21 cellular contexts compared by ENCODE assay signal in the genomic region with DNA sequence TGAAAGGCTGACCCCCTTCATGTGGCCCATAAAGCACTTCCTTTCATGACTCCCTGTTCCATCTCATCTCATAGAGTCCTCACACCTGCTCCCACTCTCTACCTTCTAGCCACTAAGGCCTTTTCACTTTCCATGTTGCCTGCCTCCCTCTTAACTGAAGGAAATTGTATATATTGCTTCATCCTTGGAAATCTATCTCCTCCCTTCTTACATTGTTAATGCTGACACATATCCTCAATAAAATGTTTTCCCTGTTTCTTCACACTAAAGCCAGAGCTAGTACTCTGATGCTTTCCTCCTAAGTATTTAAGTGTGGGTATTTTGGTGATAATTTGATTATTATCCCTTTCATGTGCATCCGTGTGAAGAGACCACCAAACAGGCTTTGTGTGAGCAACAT.
A peak's percentile ranks its signal among the peaks of the same experiment; 100 is the strongest.
DNase-seq lines count a peak whose midpoint lies in the region; FAIRE-seq lines count a peak whose summit lies in the region.
"Had no signal": no experiment of that assay in that cellular context is flagged by ENCODE, and none has a peak within 500 bp of the region (broad histone marks: within the 10 kb centered on the region; RNA-seq: fewer than 3 reads in every experiment).

No MANE protein-coding gene starts in this region.

- H3K4me3 ChIP-seq in adipocyte (ENCODE audit: low read length) = no peak overlapping the region
- H3K4me3 ChIP-seq: A549 had no signal

- no peaks in the 10 kb centered on the region for H3K9me3 ChIP-seq in adipocyte (ENCODE audit: control insufficient read depth, low read length)
- H3K9me3 ChIP-seq: A549, BE2C had no signal

- H3K9ac ChIP-seq in adipocyte (ENCODE audit: low read length) = no peak overlapping the region
- H3K9ac ChIP-seq: KMS-11 had no signal

- H3K4me1 ChIP-seq in adipocyte (ENCODE audit: control insufficient read depth, insufficient read depth, low read length) = no peaks in the 10 kb centered on the region
- H3K4me1 ChIP-seq: A549, BE2C had no signal

- no peaks in the 10 kb centered on the region for H3K36me3 ChIP-seq in adipocyte (ENCODE audit: control insufficient read depth, insufficient read depth, low read length, severe bottlenecking)
- H3K36me3 ChIP-seq: BE2C had no signal

- FAIRE-seq in urothelium cell line (lab: Jason Lieb, UNC) = no peak
- FAIRE-seq: A549, H1 had no signal

- H3K27me3 ChIP-seq in adipocyte (replicated peaks; ENCODE audit: control insufficient read depth, insufficient read depth, low read length) = no peaks in the 10 kb centered on the region
- H3K27me3 ChIP-seq: BE2C had no signal

- DNase-seq in GM04503 (ENCODE audit: low read depth) (peak; percentile 5), adipocyte (ENCODE audit: low read depth) (peak; percentile 11), fibroblast of peridontal ligament (ENCODE audit: extremely low read depth) (peak; percentile 16), SHP77 (lab: John Stamatoyannopoulos, UW) (no peak), NCI-H510A (lab: John Stamatoyannopoulos, UW) (no peak), urothelium cell line (ENCODE audit: low spot score) (no peak)
- DNase-seq in effector CD8-positive, alpha-beta T cell (lab: John Stamatoyannopoulos, UW) = no peak
- DNase-seq: BE2C; CD8-positive, alpha-beta memory T cell; DMS79 treated with DMSO at 0.1 percent for 48 hours; MM.1S; NCI-H1417; NCI-H1694; NCI-H2029 treated with DMSO at 0.1 percent for 48 hours; NCI-H446 treated with DMSO at 0.1 percent for 48 hours; NCI-H526 treated with DMSO at 0.1 percent for 48 hours; RPMI8226; SHP77 treated with DMSO at 0.1 percent for 48 hours had no signal

Comparison
In these comparisons a context has a peak if more than half of its experiments do, and no peak if none do; other contexts are left out.
1. DNase-seq: peak in GM04503 (single experiment), adipocyte (single experiment) and fibroblast of peridontal ligament (single experiment); none in SHP77 (0 of 2), NCI-H510A (single experiment), urothelium cell line (single experiment) and effector CD8-positive, alpha-beta T cell (single experiment).